17 cellular contexts compared by ENCODE assay signal in the genomic region with DNA sequence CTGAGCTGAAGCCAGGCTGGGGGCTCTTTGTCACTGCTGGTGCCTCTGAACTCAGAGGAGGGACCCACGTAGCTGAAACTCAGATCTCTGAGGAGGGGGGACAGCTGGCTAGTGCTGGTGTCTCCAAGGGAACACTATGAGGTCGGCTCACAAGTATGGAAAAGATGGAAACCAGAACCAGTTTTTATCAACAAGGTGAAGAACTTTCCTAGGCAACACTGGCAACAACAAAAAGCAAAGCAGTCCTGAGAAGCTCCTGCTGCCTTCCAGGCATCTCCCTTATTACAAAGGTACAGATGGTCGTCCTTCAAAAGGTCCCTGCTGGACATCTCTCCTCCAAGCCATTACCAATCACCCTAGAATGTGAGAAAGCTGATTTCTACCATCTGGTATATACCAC. TPM values are rescaled to one million over a fixed set of nuclear protein-coding genes. Genes with fewer than 3 reads are reported as not detected.
DNase-seq lines count a peak whose midpoint lies in the region; ATAC-seq and TF ChIP-seq lines count a peak whose summit lies in the region.
"Had no signal": no experiment of that assay in that cellular context is flagged by ENCODE, and none has a peak within 500 bp of the region (broad histone marks: within the 10 kb centered on the region; RNA-seq: fewer than 3 reads in every experiment).

No MANE protein-coding gene starts in this region.

- H3K23ac ChIP-seq in H9 (ENCODE audit: insufficient read length, low read depth, low read length): no peak overlapping the region

- H2BK5ac ChIP-seq in H9 (ENCODE audit: insufficient read length, low read length): no peak overlapping the region

- H3K4ac ChIP-seq in H9 (ENCODE audit: low read depth, low read length): no peak overlapping the region

- no peak overlapping the region for H2BK20ac ChIP-seq in H9 (ENCODE audit: low read depth, low read length, poor library complexity, severe bottlenecking)

- no peak overlapping the region for H4K5ac ChIP-seq in H9 (ENCODE audit: insufficient read length, low read depth, low read length)

- H3K4me1 ChIP-seq in H9 (ENCODE audit: insufficient read depth, low read length): peaks cover 12% of the 10 kb centered on the region
- no peaks in the 10 kb centered on the region for H3K4me1 ChIP-seq in colonic mucosa
- H3K4me1 ChIP-seq in upper lobe of left lung: no peaks in the 10 kb centered on the region

- no peak for DNase-seq in H9
- DNase-seq in NCI-H82 treated with DMSO at 0.1 percent for 48 hours (lab: John Stamatoyannopoulos, UW; ENCODE audit: unreplicated experiment): peak; percentile 53
- DNase-seq in left ventricle myocardium superior: no peak
- peak; percentile 27 for DNase-seq in osteocyte (ENCODE audit: extremely low spot score, unreplicated experiment)
- no peak for DNase-seq in colonic mucosa
- DNase-seq in brain microvascular endothelial cell: no peak
- DNase-seq in upper lobe of left lung: no peak
- no peak for DNase-seq in NCI-H345 treated with DMSO at 0.1 percent for 48 hours (lab: John Stamatoyannopoulos, UW; ENCODE audit: unreplicated experiment)
- DNase-seq: AML-193; Caco-2; HCEC 1CT; Karpas-422; NCI-H1930; NCI-H2171; NK-92 treated with Interleukin-12 subunit alpha and Interleukin-12 subunit beta, amount 100 ng/mL, for 24 hours; OCI-M1 had no signal

- no peak overlapping the region for H3K4me3 ChIP-seq in colonic mucosa
- no peak overlapping the region for H3K4me3 ChIP-seq in brain microvascular endothelial cell (ENCODE audit: low read depth, low read length)
- H3K4me3 ChIP-seq in upper lobe of left lung: no peak overlapping the region

- no peak for TF ChIP-seq POLR2A in upper lobe of left lung (IDR thresholded peaks at IDR 0.05)

- H3K14ac ChIP-seq in H9 (ENCODE audit: insufficient read depth, low read length): no peak overlapping the region

- H3K27me3 Mint-ChIP-seq in H9 (ENCODE audit: low read depth) (no peaks in the 10 kb centered on the region), osteocyte (ENCODE audit: unreplicated experiment) (no peaks in the 10 kb centered on the region)

- no peaks in the 10 kb centered on the region for H3K23me2 ChIP-seq in H9 (ENCODE audit: insufficient read length, low read depth, low read length, poor library complexity, severe bottlenecking)

- no peaks in the 10 kb centered on the region for H3K79me1 ChIP-seq in H9 (ENCODE audit: insufficient read depth, low read depth, low read length, poor library complexity, severe bottlenecking)

- H3K27ac Mint-ChIP-seq in H9 (peak overlapping the region in 2 of 3 experiments; percentile 7 to 38; a peak in 3 of 7 replicates), osteocyte (ENCODE audit: unreplicated experiment) (no peak overlapping the region)

- no peak for TF ChIP-seq EP300 in upper lobe of left lung (IDR thresholded peaks at IDR 0.05)

- no peak overlapping the region for H3K18ac ChIP-seq in H9 (ENCODE audit: insufficient read length, low read depth, low read length)

- H3K27ac ChIP-seq in H9 (ENCODE audit: insufficient read length, low read depth, low read length): no peak overlapping the region
- no peak overlapping the region for H3K27ac ChIP-seq in colonic mucosa
- H3K27ac ChIP-seq in brain microvascular endothelial cell: no peak overlapping the region
- H3K27ac ChIP-seq in upper lobe of left lung: no peak overlapping the region
- H3K27ac ChIP-seq: RWPE1 had no signal

- H3K79me2 ChIP-seq in H9 (ENCODE audit: insufficient read depth, low read length): no peaks in the 10 kb centered on the region

- no peak overlapping the region for H2BK15ac ChIP-seq in H9 (ENCODE audit: low read depth, low read length)

- in situ Hi-C loops in brain microvascular endothelial cell (cut with HindIII; ENCODE audit: low pct_ligation_motif_present, low sequenced_read_pairs): no loop called here

- TF ChIP-seq CTCF in H9 (conservative IDR thresholded peaks at IDR 0.05) (no peak), osteocyte (IDR thresholded peaks at IDR 0.05) (no peak), colonic mucosa (IDR thresholded peaks at IDR 0.05) (no peak), brain microvascular endothelial cell (IDR thresholded peaks at IDR 0.05; ENCODE audit: low read depth, low read length, missing control alignments) (no peak), upper lobe of left lung (IDR thresholded peaks at IDR 0.05) (no peak)

- WGBS in H9 (ENCODE audit: extremely low coverage, insufficient read length, low lambda C conversion rate): no CpG with 5 or more reads among the region's 3 CpGs
- WGBS in upper lobe of left lung, 2 donors: 66 to 85% methylated on average over 3 of the region's 3 CpGs

- peaks cover 0 to 5% (median 2%) of the 10 kb centered on the region in 3 experiments; a peak in 4 of 7 replicates for H3K36me3 Mint-ChIP-seq in H9 (ENCODE audit: insufficient read depth in 1 of 3, low read depth in 3 of 3)
- H3K36me3 Mint-ChIP-seq in osteocyte (ENCODE audit: unreplicated experiment): no peaks in the 10 kb centered on the region

- H3K36me3 ChIP-seq in colonic mucosa: no peaks in the 10 kb centered on the region
- H3K36me3 ChIP-seq in brain microvascular endothelial cell (replicated peaks): no peaks in the 10 kb centered on the region
- H3K36me3 ChIP-seq in upper lobe of left lung: no peaks in the 10 kb centered on the region

- no peak overlapping the region for H2BK12ac ChIP-seq in H9 (ENCODE audit: insufficient read length, low read depth, low read length)

- H3K4me1 Mint-ChIP-seq in H9 (peaks cover 39 to 41% of the 10 kb centered on the region in 2 experiments), osteocyte (ENCODE audit: unreplicated experiment) (peaks cover 6% of the 10 kb centered on the region)

- H3K9me3 Mint-ChIP-seq in H9: peaks cover 0 to 2% of the 10 kb centered on the region in 2 experiments; a peak in 1 of 5 replicates
- H3K9me3 Mint-ChIP-seq in osteocyte (ENCODE audit: unreplicated experiment): peaks cover under 1% of the 10 kb centered on the region

- no peak overlapping the region for H3K4me2 ChIP-seq in H9 (ENCODE audit: insufficient read depth, insufficient read length, low read length)

- H2AK5ac ChIP-seq in H9 (ENCODE audit: insufficient read length, low read length): no peak overlapping the region

- H2BK120ac ChIP-seq in H9 (ENCODE audit: low read depth, low read length, poor library complexity, severe bottlenecking): no peak overlapping the region

- H3K27me3 ChIP-seq in H9 (ENCODE audit: insufficient read depth, low read length): no peaks in the 10 kb centered on the region
- no peaks in the 10 kb centered on the region for H3K27me3 ChIP-seq in colonic mucosa
- H3K27me3 ChIP-seq in brain microvascular endothelial cell (replicated peaks): no peaks in the 10 kb centered on the region
- no peaks in the 10 kb centered on the region for H3K27me3 ChIP-seq in upper lobe of left lung

- H3K9me3 ChIP-seq in H9 (ENCODE audit: control insufficient read depth, low read depth, low read length): no peaks in the 10 kb centered on the region
- H3K9me3 ChIP-seq in colonic mucosa: no peaks in the 10 kb centered on the region
- H3K9me3 ChIP-seq in upper lobe of left lung: no peaks in the 10 kb centered on the region

- no peak overlapping the region for H3T11ph ChIP-seq in H9 (ENCODE audit: low read length)

- no peak overlapping the region for H3K56ac ChIP-seq in H9 (ENCODE audit: insufficient read length, low read depth, low read length)

- H3K9ac ChIP-seq in H9 (ENCODE audit: extremely low read depth, insufficient read length, low read length) (no peak overlapping the region), colonic mucosa (ENCODE audit: low read depth in 2 of 2, low read length in 2 of 2) (no peak overlapping the region)

- ATAC-seq in left ventricle myocardium superior: peak; percentile 86
- no peak for ATAC-seq in upper lobe of left lung (ENCODE audit: low FRiP score in 2 of 2)

- intact Hi-C loops in left ventricle myocardium superior (cut with micrococcal nuclease) (no loop called here), colonic mucosa (cut with DNase I) (no loop called here)

- H4K20me1 ChIP-seq in H9 (ENCODE audit: control insufficient read depth, insufficient read depth, insufficient read length): no peaks in the 10 kb centered on the region

- H3K4me3 Mint-ChIP-seq in H9: no peak overlapping the region
- no peak overlapping the region for H3K4me3 Mint-ChIP-seq in osteocyte (ENCODE audit: unreplicated experiment)

- H4K8ac ChIP-seq in H9 (replicated peaks; ENCODE audit: insufficient read length, low read depth, low read length): no peak overlapping the region

- H4K91ac ChIP-seq in H9 (ENCODE audit: insufficient read length, low read depth, low read length): no peak overlapping the region

- H2AFZ ChIP-seq in H9 (ENCODE audit: low read length): no peak overlapping the region

RNA-seq across cellular contexts. Expression of a gene that starts 27.0 kb away (rescaled TPM):
- total RNA-seq in H9 (2021) (305 and 326 TPM in 2 replicates), left ventricle myocardium superior (186 TPM), osteocyte (2,574 and 2,723 TPM in 2 replicates), colonic mucosa (10 to 100 TPM; 20.4 to 81.8 TPM), upper lobe of left lung (100 to 1,000 TPM in 3 of 6 donors, 10 to 100 TPM in 3; 35.6 to 480 (median 120) TPM)

Comparison
In these comparisons a context has a peak if more than half of its experiments do, and no peak if none do; other contexts are left out.
1. DNase-seq: peak in NCI-H82 treated with DMSO at 0.1 percent for 48 hours (single experiment) and osteocyte (single experiment); none in H9 (single experiment), left ventricle myocardium superior (single experiment), colonic mucosa (single experiment), brain microvascular endothelial cell (single experiment), upper lobe of left lung (0 of 2) and NCI-H345 treated with DMSO at 0.1 percent for 48 hours (single experiment).